ENCODE assay signal across 8 cellular contexts in the genomic region with DNA sequence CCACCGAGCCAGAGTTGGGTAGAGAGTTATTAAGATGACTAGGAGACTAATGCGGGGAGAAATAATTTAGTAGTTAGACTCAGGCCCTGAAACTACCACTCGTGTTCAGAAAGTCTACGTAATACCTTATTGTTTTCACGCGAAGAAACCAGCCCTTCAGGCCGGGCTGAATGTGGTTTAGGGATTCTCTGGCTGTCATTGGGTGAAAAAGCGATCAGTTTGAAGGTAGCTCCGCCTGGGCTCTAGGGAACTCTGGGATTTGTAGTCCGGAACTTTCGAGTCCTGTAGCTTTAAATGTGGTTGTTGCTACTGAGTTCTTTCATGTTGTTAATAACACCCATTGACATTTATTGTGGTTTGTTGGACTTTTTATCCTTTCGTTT. TPM values are rescaled to one million over a fixed set of nuclear protein-coding genes. Genes with fewer than 3 reads are reported as not detected.
DNase-seq lines count a peak whose midpoint lies in the region; TF ChIP-seq lines count a peak whose summit lies in the region.

No MANE protein-coding gene starts in this region.

- TF ChIP-seq CTCF in MM.1S (IDR thresholded peaks at IDR 0.05; ENCODE audit: low read length) (no peak), suprapubic skin (IDR thresholded peaks at IDR 0.05) (no peak)

- H2AFZ ChIP-seq in MM.1S (ENCODE audit: low read length): peak overlapping the region; percentile 71

- no peaks in the 10 kb centered on the region for H3K9me2 ChIP-seq in MM.1S (replicated peaks; ENCODE audit: insufficient read depth, low read length)

- no peak for TF ChIP-seq POLR2A in suprapubic skin (IDR thresholded peaks at IDR 0.05)

- peak overlapping the region; percentile 83 for H3K9ac ChIP-seq in MM.1S (ENCODE audit: low read length)

- H3K4me3 ChIP-seq in MM.1S (ENCODE audit: low read length) (peak overlapping the region; percentile 74), suprapubic skin (peak overlapping the region; percentile 75)

- H3K9me3 ChIP-seq in MM.1S (replicated peaks; ENCODE audit: insufficient read depth, low read length): no peaks in the 10 kb centered on the region
- peaks cover under 1% of the 10 kb centered on the region for H3K9me3 ChIP-seq in suprapubic skin

- H4K20me1 ChIP-seq in MM.1S (ENCODE audit: insufficient read depth, low read length): no peaks in the 10 kb centered on the region

- no peaks in the 10 kb centered on the region for H3K27me3 ChIP-seq in MM.1S (replicated peaks; ENCODE audit: insufficient read depth, low read length)
- H3K27me3 ChIP-seq in suprapubic skin: no peaks in the 10 kb centered on the region

- no peak for TF ChIP-seq EP300 in suprapubic skin (IDR thresholded peaks at IDR 0.05)

- no peaks in the 10 kb centered on the region for H3K4me1 ChIP-seq in MM.1S (ENCODE audit: low read length)
- H3K4me1 ChIP-seq in suprapubic skin: peaks cover 19% of the 10 kb centered on the region

- H3K36me3 ChIP-seq in MM.1S (replicated peaks; ENCODE audit: insufficient read depth, low read length) (no peaks in the 10 kb centered on the region), suprapubic skin (no peaks in the 10 kb centered on the region)

- WGBS in suprapubic skin: 0% methylated on average over 12 of the region's 12 CpGs

- peak overlapping the region; percentile 76 for H3K4me2 ChIP-seq in MM.1S (ENCODE audit: low read depth, low read length)

- H3K27ac ChIP-seq in MM.1S (ENCODE audit: low read length) (peak overlapping the region; percentile 95), suprapubic skin (peak overlapping the region; percentile 94)

- peaks cover 19% of the 10 kb centered on the region for H3K79me2 ChIP-seq in MM.1S (ENCODE audit: low read length)

- DNase-seq in ELR (ENCODE audit: low read depth) (peak; percentile 96), HCEC 1CT (peak; percentile 94), MM.1S (peak; percentile 86), SHP77 (lab: John Stamatoyannopoulos, UW) (peak; percentile 87 to 92), glomerular endothelial cell (ENCODE audit: extremely low read depth, low read depth, low spot score) (peak; percentile 95), nucleus accumbens (lab: John Stamatoyannopoulos, UW) (peak in 54 of 56 donors; percentile 44 to 97 (median 89)), suprapubic skin (ENCODE audit: low spot score in 2 of 2) (peak; percentile 85 to 86)
- peak; percentile 72 for DNase-seq in activated naive CD4-positive, alpha-beta T cell treated with anti-CD3 and anti-CD28 coated beads, Interleukin-2, amount 50 U/mL, for 16 hours

- H3F3A ChIP-seq in MM.1S (ENCODE audit: insufficient read depth, low read length): peaks cover 6% of the 10 kb centered on the region; the same call in 1 of the 2 replicates

RNA-seq across cellular contexts. Expression of gene WDR89, which starts 0.5 kb away (rescaled TPM):
- total RNA-seq in glomerular endothelial cell (7.1 and 9.0 TPM in 2 replicates), suprapubic skin (1 to 10 TPM; 4.7 to 6.5 (median 6.0) TPM)

Comparison
In these comparisons a context has a peak if more than half of its experiments do, and no peak if none do; other contexts are left out.
1. Peak in every context shown above with its lines: DNase-seq, H3K4me3 ChIP-seq and H3K27ac ChIP-seq.